In genomic region chr7:6446977-6447588, GRCh38 we compare ENCODE assay signal across 8 cellular contexts. TPM values are rescaled to one million over a fixed set of nuclear protein-coding genes. Genes with fewer than 3 reads are reported as not detected.
A peak's percentile ranks its signal among the peaks of the same experiment; 100 is the strongest.
DNase-seq lines count a peak whose midpoint lies in the region; ATAC-seq and TF ChIP-seq lines count a peak whose summit lies in the region.

No MANE protein-coding gene starts in this region.

- H3K4me3 ChIP-seq in AG09309 (ENCODE audit: control insufficient read depth, low read depth, low read length) (peak overlapping the region; percentile 94), dorsolateral prefrontal cortex (peak overlapping the region; percentile 64 to 100 (median 96)), liver (ENCODE audit: low read depth in 1 of 3, low read length in 3 of 3) (peak overlapping the region; percentile 50 to 90 (median 79))

- intact Hi-C loops in dorsolateral prefrontal cortex (cut with DNase I), result no loop called here

- H3K9ac ChIP-seq in liver (ENCODE audit: low read depth in 1 of 2, low read length in 2 of 2), result peak overlapping the region; percentile 5 to 42

- H3K36me3 ChIP-seq in liver (ENCODE audit: control insufficient read depth in 4 of 4, insufficient read depth in 3 of 4, low read depth in 1 of 4, low read length in 3 of 4), result peaks cover 4 to 14% (median 11%) of the 10 kb centered on the region in 4 donors

- WGBS in liver, result 4% methylated on average over 25 of the region's 25 CpGs

- DNase-seq in AG09309 (ENCODE audit: low read depth), result peak; percentile 64
- peak; percentile 82 for DNase-seq in NCI-H2107 treated with DMSO at 0.1 percent for 48 hours (lab: John Stamatoyannopoulos, UW; ENCODE audit: unreplicated experiment)
- DNase-seq in WTC11 (ENCODE audit: low spot score), result peak; percentile 70
- DNase-seq in dorsolateral prefrontal cortex, result peak in 9 of 10 donors; percentile 37 to 85 (median 64)
- DNase-seq in stimulated activated CD8-positive, alpha-beta memory T cell treated with anti-CD3 and anti-CD28 coated beads, Interleukin-4, amount 100 ng/mL, for 48 hours, result peak; percentile 61

- ATAC-seq in GM18861 (IDR thresholded peaks at IDR 0.05; ENCODE audit: unreplicated experiment), result peak; percentile 24
- peak; percentile 31 for ATAC-seq in HG03108 (IDR thresholded peaks at IDR 0.05; ENCODE audit: unreplicated experiment)
- ATAC-seq in WTC11, result peak; percentile 33

- H3K27me3 Mint-ChIP-seq in WTC11 (ENCODE audit: low read depth), result no peaks in the 10 kb centered on the region; the same call in 1 of the 2 replicates

- no peaks in the 10 kb centered on the region for H3K9me3 ChIP-seq in liver (ENCODE audit: control insufficient read depth in 4 of 4, low read length in 3 of 4)

- peak overlapping the region; percentile 94 for H3K27ac Mint-ChIP-seq in WTC11

- no peaks in the 10 kb centered on the region for H3K9me3 Mint-ChIP-seq in WTC11

- H3K27ac ChIP-seq in dorsolateral prefrontal cortex (peak overlapping the region; percentile 55 to 98 (median 90)), liver (ENCODE audit: low read depth in 1 of 2, low read length in 2 of 2) (peak overlapping the region; percentile 82 to 86)

- peaks cover 35% of the 10 kb centered on the region for H3K36me3 Mint-ChIP-seq in WTC11

- H3K4me1 ChIP-seq in liver (ENCODE audit: control insufficient read depth in 4 of 4, insufficient read depth in 4 of 4, low read length in 3 of 4), result peaks cover 0 to 11% (median 4%) of the 10 kb centered on the region in 4 donors

- no peaks in the 10 kb centered on the region for H3K27me3 ChIP-seq in dorsolateral prefrontal cortex
- H3K27me3 ChIP-seq in liver (ENCODE audit: control insufficient read depth in 4 of 4, insufficient read depth in 4 of 4, low read length in 3 of 4), result no peaks in the 10 kb centered on the region

- POLR2A ChIA-PET in WTC11 (lab: Charles Lee), result interaction anchor here (0.6 to 1.0 kb wide), 4 partner anchors 12 to 902 kb away, joined by 3 to 6 read pairs (median 3); no protein-coding TSS in a partner anchor

- TF ChIP-seq CTCF in AG09309 (IDR thresholded peaks at IDR 0.05; ENCODE audit: control insufficient read depth, insufficient read depth, low read depth, low read length, missing control alignments), result no peak
- TF ChIP-seq CTCF in WTC11 (IDR thresholded peaks at IDR 0.05), result no peak
- no peak for TF ChIP-seq CTCF in dorsolateral prefrontal cortex (IDR thresholded peaks at IDR 0.05 in 54 of 56, conservative IDR thresholded peaks at IDR 0.05 in 2 of 56; ENCODE audit: low read depth in 1 of 56, partially characterized antibody in 56 of 56)
- no peak for TF ChIP-seq CTCF in liver (IDR thresholded peaks at IDR 0.05; ENCODE audit: low read depth, low read length, missing input control)

- no peak for TF ChIP-seq RAD21 in liver (IDR thresholded peaks at IDR 0.05)

- CTCF ChIA-PET in WTC11 (lab: Charles Lee), result interaction anchor here (0.7 to 1.3 kb wide), 5 partner anchors 8 to 287 kb away, joined by 3 to 5 read pairs (median 3); no protein-coding TSS in a partner anchor

- H3K4me1 Mint-ChIP-seq in WTC11, result peaks cover 6% of the 10 kb centered on the region

- H3K4me3 Mint-ChIP-seq in WTC11, result peak overlapping the region; percentile 97

TF ChIP-seq in WTC11, 78 proteins besides CTCF, POLR2A, EP300 and RAD21:
- no peak for TF ChIP-seq NR1H2 (CRISPR knock-in tag; IDR thresholded peaks at IDR 0.05)
- no peak for TF ChIP-seq KAT7 (CRISPR knock-in tag; IDR thresholded peaks at IDR 0.05; ENCODE audit: borderline replicate concordance)
- peak; percentile 32; the same call in 1 of the 2 replicates for TF ChIP-seq USF1 (CRISPR knock-in tag; IDR thresholded peaks at IDR 0.05)
- peak; percentile 39 for TF ChIP-seq MAX (CRISPR knock-in tag; IDR thresholded peaks at IDR 0.05)
- no peak for TF ChIP-seq FOXP1 (CRISPR knock-in tag; IDR thresholded peaks at IDR 0.05; ENCODE audit: borderline replicate concordance)
- TF ChIP-seq SOX15 (CRISPR knock-in tag; IDR thresholded peaks at IDR 0.05), result no peak
- peak; percentile 42 for TF ChIP-seq TEAD1 (CRISPR knock-in tag; IDR thresholded peaks at IDR 0.05)
- TF ChIP-seq ZNF425 (CRISPR knock-in tag; conservative IDR thresholded peaks at IDR 0.05), result no peak

TF ChIP-seq in liver, 16 proteins besides CTCF, POLR2A, EP300 and RAD21:
- TF ChIP-seq MAX (IDR thresholded peaks at IDR 0.05) (no peak), REST (IDR thresholded peaks at IDR 0.05) (no peak), GABPA (IDR thresholded peaks at IDR 0.05 in 1 of 2, conservative IDR thresholded peaks at IDR 0.05 in 1 of 2) (no peak), EGR1 (IDR thresholded peaks at IDR 0.05; ENCODE audit: low read depth in 2 of 2) (no peak), YY1 (IDR thresholded peaks at IDR 0.05) (no peak), ZBTB33 (IDR thresholded peaks at IDR 0.05) (no peak), RXRA (IDR thresholded peaks at IDR 0.05) (no peak), TAF1 (conservative IDR thresholded peaks at IDR 0.05) (no peak)

RNA-seq across cellular contexts. Expression of gene DAGLB, which starts 0.7 kb away (rescaled TPM):
- 32.7 to 38.7 TPM (median 33.6 TPM) in 3 replicates for total RNA-seq in WTC11 (2021)
- 10 to 100 TPM; 29.3 to 64.4 (median 44.3) TPM for total RNA-seq in dorsolateral prefrontal cortex
- 10 to 100 TPM; 10.3 to 10.7 TPM for total RNA-seq in liver
- polyA plus RNA-seq in liver, result 1 to 10 TPM; 4.9 to 6.6 TPM

RNA-seq across cellular contexts. Expression of gene KDELR2, which starts 36.9 kb away (rescaled TPM):
- total RNA-seq in WTC11 (2021), result 79.4 to 84.3 TPM (median 79.9 TPM) in 3 replicates
- total RNA-seq in dorsolateral prefrontal cortex, result 10 to 100 TPM; 28.2 to 58.5 (median 38.6) TPM
- 100 to 1,000 TPM in 1 of 2 donors, 10 to 100 TPM in 1; 91.9 to 173 TPM for total RNA-seq in liver
- polyA plus RNA-seq in liver, result 100 to 1,000 TPM; 140 to 154 TPM

Comparison
In these comparisons a context has a peak if more than half of its experiments do, and no peak if none do; other contexts are left out.
1. Peak in every context shown above with its lines: DNase-seq, ATAC-seq, H3K4me3 ChIP-seq and H3K27ac ChIP-seq.